Comparison of ENCODE assay signal across 8 cellular contexts in genomic region chr2:72887032-72887835, GRCh38. TPM values are rescaled to one million over a fixed set of nuclear protein-coding genes. Genes with fewer than 3 reads are reported as not detected.
A peak's percentile ranks its signal among the peaks of the same experiment; 100 is the strongest.
DNase-seq lines count a peak whose midpoint lies in the region; ATAC-seq, FAIRE-seq and TF ChIP-seq lines count a peak whose summit lies in the region.

SPR (plus strand) TSS chr2:72887408; CDS start chr2:72887433, 25 bp downstream.

- TF ChIP-seq EP300 in GM12878 (IDR thresholded peaks at IDR 0.05; ENCODE audit: borderline replicate concordance in 1 of 2, control insufficient read depth in 1 of 2, low read depth in 2 of 2, low read length in 2 of 2): no peak

- no peaks in the 10 kb centered on the region for H3K36me3 ChIP-seq in GM12878 (ENCODE audit: control insufficient read depth in 2 of 2, insufficient read depth in 2 of 2, low read length in 1 of 2)

- no peak for TF ChIP-seq POLR2A in GM12878 (IDR thresholded peaks at IDR 0.05; ENCODE audit: low read depth, low read length)

- in situ Hi-C loops in GM12878 (cut with MboI): no loop called here

- no peak for TF ChIP-seq RAD21 in GM12878 (IDR thresholded peaks at IDR 0.05; ENCODE audit: insufficient read depth, low read depth, low read length)

- RAD21 ChIA-PET in GM12878 (lab: Charles Lee; ENCODE audit: unreplicated experiment): interaction anchor here (0.8 to 2.0 kb wide), 5 partner anchors 23 to 117 kb away, joined by 3 to 7 read pairs (median 3); no protein-coding TSS in a partner anchor

- 4% methylated on average over 56 of the region's 81 CpGs for WGBS in GM12878 (ENCODE audit: insufficient coverage, insufficient replicate concordance, low lambda C conversion rate, missing lambda C conversion rate)

- no peaks in the 10 kb centered on the region for H3K4me1 ChIP-seq in GM12878 (ENCODE audit: control insufficient read depth, insufficient read depth, low read length)

- intact Hi-C loops in GM12878 (cut with micrococcal nuclease; ENCODE audit: unreplicated experiment): no loop called here

- peak within 1 kb of the TSS; percentile 98 for H3K4me2 ChIP-seq in GM12878 (ENCODE audit: control insufficient read depth, insufficient read depth)

- peak; percentile 97 for ATAC-seq in GM12878

- BruUV-seq in GM12878 (replicated peaks; lab: Mats Ljungman, UMichigan): no TSS peak

- peak; percentile 30; the same call in 1 of the 2 replicates for TF ChIP-seq CTCF in GM12875 (IDR thresholded peaks at IDR 0.05; ENCODE audit: borderline replicate concordance, insufficient read depth, low read depth, low read length)
- no peak for TF ChIP-seq CTCF in HFF-Myc (IDR thresholded peaks at IDR 0.05; ENCODE audit: low read depth, low read length, missing control alignments)
- peak in 1 of 3 experiments; percentile 15; a peak in 1 of 6 replicates for TF ChIP-seq CTCF in GM12878 (IDR thresholded peaks at IDR 0.05 in 2 of 3, conservative IDR thresholded peaks at IDR 0.05 in 1 of 3; ENCODE audit: control insufficient read depth in 2 of 3, extremely low read depth in 1 of 3, insufficient read depth in 1 of 3, low read depth in 3 of 3, low read length in 3 of 3)

- peak within 1 kb of the TSS; percentile 31 for H3K4me3 ChIP-seq in GM12875 (ENCODE audit: low read depth, low read length)
- peak within 1 kb of the TSS; percentile 55 for H3K4me3 ChIP-seq in HFF-Myc (replicated peaks; ENCODE audit: low read depth, low read length)
- H3K4me3 ChIP-seq in GM12878: peak within 1 kb of the TSS; percentile 75

- POLR2A ChIA-PET in GM12878 (lab: Charles Lee): interaction anchor here (1.1 to 1.2 kb wide), 2 partner anchors 28 to 328 kb away, joined by 3 to 6 read pairs; no protein-coding TSS in a partner anchor

- H3K9me3 ChIP-seq in GM12878 (replicated peaks; ENCODE audit: control insufficient read depth, insufficient read depth, low read length): no peaks in the 10 kb centered on the region

- no peaks in the 10 kb centered on the region for H4K20me1 ChIP-seq in GM12878 (ENCODE audit: control insufficient read depth, insufficient read depth)

- SMC1A ChIA-PET in GM12878 (lab: Charles Lee; ENCODE audit: uncharacterized antibody, unreplicated experiment): interaction anchor here (0.8 to 2.1 kb wide), 5 partner anchors 23 to 401 kb away, joined by 3 to 8 read pairs (median 4); no protein-coding TSS in a partner anchor

- CTCF ChIA-PET in GM12878 (lab: Yijun Ruan, JAX): interaction anchor here (0.7 to 14.3 kb wide), 26 partner anchors 9 to 184 kb away, joined by 3 to 437 read pairs (median 4); partner anchors contain the start of genes EMX1 and SFXN5

- peaks cover 2 to 10% of the 10 kb centered on the region in 2 experiments; a peak in 2 of 4 replicates for H3K27me3 ChIP-seq in GM12878 (replicated peaks in 1 of 2; ENCODE audit: control insufficient read depth in 2 of 2, insufficient read depth in 2 of 2, low read length in 1 of 2)

- peak within 1 kb of the TSS; percentile 50; the same call in 1 of the 2 replicates for H3K9ac ChIP-seq in GM12878 (ENCODE audit: control insufficient read depth, insufficient read depth, low read length)

- FAIRE-seq in GM12878 (lab: Jason Lieb, UNC): no peak

- no peak within 1 kb of the TSS for H3K27ac ChIP-seq in GM12878 (ENCODE audit: control insufficient read depth, insufficient read depth)

- DNase-seq in HFF-Myc (ENCODE audit: extremely low read depth, low read depth) (no peak), NCI-H1092 (lab: John Stamatoyannopoulos, UW) (peak; percentile 53), T-helper 9 cell (peak; percentile 27), GM12878 (ENCODE audit: low read depth, low spot score) (no peak), hypothalamus (lab: John Stamatoyannopoulos, UW) (peak in 46 of 51 donors; percentile 28 to 81 (median 64)), retina (peak; percentile 89)
- DNase-seq in NK-92 treated with Interleukin-12 subunit alpha and Interleukin-12 subunit beta, amount 100 ng/mL, for 24 hours (lab: John Stamatoyannopoulos, UW): no peak

- no peaks in the 10 kb centered on the region for H3K79me2 ChIP-seq in GM12878 (ENCODE audit: control insufficient read depth, insufficient read depth, low read length)

- peak within 1 kb of the TSS; percentile 84 for H2AFZ ChIP-seq in GM12878 (ENCODE audit: control insufficient read depth, low read depth, low read length)

TF ChIP-seq in GM12878, 131 proteins besides CTCF, POLR2A, EP300 and RAD21:
- TF ChIP-seq DPF2 (IDR thresholded peaks at IDR 0.05) (peak; percentile 55; the same call in 1 of the 2 replicates), KAT2A (conservative IDR thresholded peaks at IDR 0.05; ENCODE audit: control insufficient read depth, low read depth, low read length) (no peak), SMARCA5 (IDR thresholded peaks at IDR 0.05) (peak; percentile 65; the same call in 1 of the 2 replicates), SMC3 (IDR thresholded peaks at IDR 0.05; ENCODE audit: borderline replicate concordance, low read length) (no peak), MXI1 (IDR thresholded peaks at IDR 0.05; ENCODE audit: low read depth, low read length) (0 out of 2 replicates have a peak, but pooled peaks have one; percentile 20), LARP7 (IDR thresholded peaks at IDR 0.05) (peak; percentile 67; the same call in 1 of the 2 replicates), GATAD2B (conservative IDR thresholded peaks at IDR 0.05; ENCODE audit: low read depth) (peak; percentile 81; the same call in 1 of the 2 replicates), BHLHE40 (IDR thresholded peaks at IDR 0.05; ENCODE audit: borderline replicate concordance in 1 of 2, low read depth in 2 of 2, low read length in 1 of 2) (peak in 1 of 2 experiments; percentile 60; a peak in 2 of 4 replicates), CHD1 (IDR thresholded peaks at IDR 0.05; ENCODE audit: low read depth, low read length) (no peak), ZZZ3 (IDR thresholded peaks at IDR 0.05; ENCODE audit: control insufficient read depth, insufficient read length, low read depth) (no peak)
- TF ChIP-seq, protein P1, sequence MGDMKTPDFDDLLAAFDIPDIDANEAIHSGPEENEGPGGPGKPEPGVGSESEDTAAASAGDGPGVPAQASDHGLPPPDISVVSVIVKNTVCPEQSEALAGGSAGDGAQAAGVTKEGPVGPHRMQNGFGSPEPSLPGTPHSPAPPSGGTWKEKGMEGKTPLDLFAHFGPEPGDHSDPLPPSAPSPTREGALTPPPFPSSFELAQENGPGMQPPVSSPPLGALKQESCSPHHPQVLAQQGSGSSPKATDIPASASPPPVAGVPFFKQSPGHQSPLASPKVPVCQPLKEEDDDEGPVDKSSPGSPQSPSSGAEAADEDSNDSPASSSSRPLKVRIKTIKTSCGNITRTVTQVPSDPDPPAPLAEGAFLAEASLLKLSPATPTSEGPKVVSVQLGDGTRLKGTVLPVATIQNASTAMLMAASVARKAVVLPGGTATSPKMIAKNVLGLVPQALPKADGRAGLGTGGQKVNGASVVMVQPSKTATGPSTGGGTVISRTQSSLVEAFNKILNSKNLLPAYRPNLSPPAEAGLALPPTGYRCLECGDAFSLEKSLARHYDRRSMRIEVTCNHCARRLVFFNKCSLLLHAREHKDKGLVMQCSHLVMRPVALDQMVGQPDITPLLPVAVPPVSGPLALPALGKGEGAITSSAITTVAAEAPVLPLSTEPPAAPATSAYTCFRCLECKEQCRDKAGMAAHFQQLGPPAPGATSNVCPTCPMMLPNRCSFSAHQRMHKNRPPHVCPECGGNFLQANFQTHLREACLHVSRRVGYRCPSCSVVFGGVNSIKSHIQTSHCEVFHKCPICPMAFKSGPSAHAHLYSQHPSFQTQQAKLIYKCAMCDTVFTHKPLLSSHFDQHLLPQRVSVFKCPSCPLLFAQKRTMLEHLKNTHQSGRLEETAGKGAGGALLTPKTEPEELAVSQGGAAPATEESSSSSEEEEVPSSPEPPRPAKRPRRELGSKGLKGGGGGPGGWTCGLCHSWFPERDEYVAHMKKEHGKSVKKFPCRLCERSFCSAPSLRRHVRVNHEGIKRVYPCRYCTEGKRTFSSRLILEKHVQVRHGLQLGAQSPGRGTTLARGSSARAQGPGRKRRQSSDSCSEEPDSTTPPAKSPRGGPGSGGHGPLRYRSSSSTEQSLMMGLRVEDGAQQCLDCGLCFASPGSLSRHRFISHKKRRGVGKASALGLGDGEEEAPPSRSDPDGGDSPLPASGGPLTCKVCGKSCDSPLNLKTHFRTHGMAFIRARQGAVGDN (IDR thresholded peaks at IDR 0.05): peak; percentile 53; the same call in 1 of the 2 replicates
- TF ChIP-seq, protein P2, sequence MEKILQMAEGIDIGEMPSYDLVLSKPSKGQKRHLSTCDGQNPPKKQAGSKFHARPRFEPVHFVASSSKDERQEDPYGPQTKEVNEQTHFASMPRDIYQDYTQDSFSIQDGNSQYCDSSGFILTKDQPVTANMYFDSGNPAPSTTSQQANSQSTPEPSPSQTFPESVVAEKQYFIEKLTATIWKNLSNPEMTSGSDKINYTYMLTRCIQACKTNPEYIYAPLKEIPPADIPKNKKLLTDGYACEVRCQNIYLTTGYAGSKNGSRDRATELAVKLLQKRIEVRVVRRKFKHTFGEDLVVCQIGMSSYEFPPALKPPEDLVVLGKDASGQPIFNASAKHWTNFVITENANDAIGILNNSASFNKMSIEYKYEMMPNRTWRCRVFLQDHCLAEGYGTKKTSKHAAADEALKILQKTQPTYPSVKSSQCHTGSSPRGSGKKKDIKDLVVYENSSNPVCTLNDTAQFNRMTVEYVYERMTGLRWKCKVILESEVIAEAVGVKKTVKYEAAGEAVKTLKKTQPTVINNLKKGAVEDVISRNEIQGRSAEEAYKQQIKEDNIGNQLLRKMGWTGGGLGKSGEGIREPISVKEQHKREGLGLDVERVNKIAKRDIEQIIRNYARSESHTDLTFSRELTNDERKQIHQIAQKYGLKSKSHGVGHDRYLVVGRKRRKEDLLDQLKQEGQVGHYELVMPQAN (conservative IDR thresholded peaks at IDR 0.05): peak; percentile 58

RNA-seq across cellular contexts. Expression of gene SPR, which starts in this region (rescaled TPM):
- 0.78 and 1.1 TPM in 2 replicates for total RNA-seq in GM12878 (2013; cell fraction: nucleolus; rRNA removed)
- total RNA-seq in GM12878 (2014; rRNA removed): 3.6 and 4.1 TPM in 2 replicates
- total RNA-seq in GM12878 (2014; rRNA removed; fragmentation: Illumina TruSeq; extraction: Trizol): 1.8 and 2.0 TPM in 2 replicates
- 2.9 TPM in 2 replicates for total RNA-seq in GM12878 (2021)
- 0.49 TPM for polyA plus RNA-seq in GM12878 (2011; ENCODE audit: low read depth)
- 6.3 and 7.8 TPM in 2 replicates for polyA plus RNA-seq in GM12878 (2011; rRNA removed)
- polyA plus RNA-seq in GM12878 (2011; cell fraction: cytosol; rRNA removed): 8.7 and 9.6 TPM in 2 replicates
- 5.0 and 5.3 TPM in 2 replicates for polyA plus RNA-seq in GM12878 (2011; cell fraction: nucleus; rRNA removed)
- 1.1 and 1.8 TPM in 2 replicates for polyA plus RNA-seq in GM12878 (2012)
- 1.1 and 1.8 TPM in 2 replicates for polyA plus RNA-seq in GM12878 (2014; fragmentation: Illumina TruSeq; extraction: Trizol)
- polyA plus RNA-seq in GM12878 (2014; fragmentation: Nextera tagmentation; extraction: Ambion mirVana): 1 to 10 TPM in 1 of 2 experiments, under 1 TPM in 1; 0.68 to 1.3 TPM
- polyA plus RNA-seq in GM12878 (2014; rRNA removed): 2.1 and 2.4 TPM in 2 replicates
- 1 to 10 TPM; 4.3 to 6.4 TPM for polyA plus RNA-seq in GM12878 (2016; fragmentation: Nextera tagmentation; extraction: Ambion mirVana)
- 3.9 and 5.2 TPM in 2 replicates for polyA minus RNA-seq in GM12878 (2011; rRNA and poly(A)+ RNA removed)
- polyA minus RNA-seq in GM12878 (2011; cell fraction: cytosol; rRNA and poly(A)+ RNA removed): 1.6 and 4.1 TPM in 2 replicates
- polyA minus RNA-seq in GM12878 (2011; cell fraction: nucleus; rRNA and poly(A)+ RNA removed): 1.1 and 2.1 TPM in 2 replicates

Comparison
In these comparisons a context has a peak if more than half of its experiments do, and no peak if none do; other contexts are left out.
1. DNase-seq: peak in NCI-H1092 (single experiment), T-helper 9 cell (single experiment), hypothalamus (46 of 51) and retina (single experiment); none in HFF-Myc (single experiment), GM12878 (single experiment) and NK-92 treated with Interleukin-12 subunit alpha and Interleukin-12 subunit beta, amount 100 ng/mL, for 24 hours (single experiment).
2. Peak in every context shown above with its lines, with median percentiles within 50 percentile points of each other: H3K4me3 ChIP-seq.